ENCODE assay signal across 9 cellular contexts in the genomic region with DNA sequence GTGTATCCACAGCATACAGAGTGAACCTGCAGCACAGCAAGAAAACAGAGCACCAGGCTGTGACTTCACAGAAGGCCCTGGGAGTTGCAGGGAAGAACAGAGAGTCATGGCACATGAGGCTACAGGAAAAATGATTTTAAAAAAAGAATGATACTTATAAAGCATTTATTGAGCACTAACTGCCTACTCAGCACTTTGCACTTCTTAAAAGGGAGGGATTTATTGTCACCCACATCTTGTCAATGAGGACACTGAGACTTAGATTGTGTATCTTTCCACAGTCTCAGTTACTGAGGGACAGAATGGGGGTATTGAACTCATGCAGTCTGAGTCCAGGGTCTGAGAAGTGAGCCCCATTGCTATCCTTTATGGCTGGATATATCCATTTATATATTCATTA.
"Had no signal": no experiment of that assay in that cellular context is flagged by ENCODE, and none has a peak within 500 bp of the region (broad histone marks: within the 10 kb centered on the region; RNA-seq: fewer than 3 reads in every experiment).

No MANE protein-coding gene starts in this region.

- H2AFZ ChIP-seq: GM23248 had no signal

- FAIRE-seq: H54, HTR-8/SVneo had no signal

- H3K4me2 ChIP-seq: KMS-11 had no signal

- H3K4me3 ChIP-seq: GM23248 had no signal

- H3K27ac ChIP-seq: GM23248, KMS-11 had no signal

- H3K9ac ChIP-seq: GM23248, KMS-11 had no signal

- DNase-seq: GM23248, GOT3, H9, HCEC 1CT, Karpas-422, KBM-7 had no signal
